20 cellular contexts compared by ENCODE assay signal in genomic region chr18:6983366-6983765, GRCh38.
DNase-seq lines count a peak whose midpoint lies in the region; ATAC-seq, FAIRE-seq and TF ChIP-seq lines count a peak whose summit lies in the region.
"Had no signal": no experiment of that assay in that cellular context is flagged by ENCODE, and none has a peak within 500 bp of the region (broad histone marks: within the 10 kb centered on the region; RNA-seq: fewer than 3 reads in every experiment).

No MANE protein-coding gene starts in this region.

- intact Hi-C loops in esophagus muscularis mucosa (cut with DNase I) (no loop called here), mucosa of descending colon (cut with DNase I, micrococcal nuclease) (no loop called here)

- DNase-seq in esophagus muscularis mucosa (ENCODE audit: extremely low spot score): peak; percentile 47
- DNase-seq in mucosa of descending colon: peak in 1 of 3 donors; percentile 43
- DNase-seq in small intestine: peak; percentile 16
- no peak for DNase-seq in NCI-H1105 (lab: John Stamatoyannopoulos, UW)
- no peak for DNase-seq in HPDE6-E6E7 (ENCODE audit: extremely low spot score)
- DNase-seq: ACHN; BE2C; C1 segment of cervical spinal cord; CD4-positive, CD25-positive, alpha-beta regulatory T cell; CD8-positive, alpha-beta memory T cell; COR-L47; DMS 273 treated with DMSO at 0.1 percent for 48 hours; DMS53; DND-41; EL; H9 had no signal

- FAIRE-seq in small intestine (lab: Jason Lieb, UNC): no peak
- FAIRE-seq: A204.1, GM12878, H1 had no signal

- H3K27me3 ChIP-seq in esophagus muscularis mucosa (no peaks in the 10 kb centered on the region), small intestine (ENCODE audit: control insufficient read depth in 2 of 2, insufficient read depth in 2 of 2, low read length in 2 of 2) (no peaks in the 10 kb centered on the region)
- H3K27me3 ChIP-seq: BE2C had no signal

- no peaks in the 10 kb centered on the region for H3K9me3 ChIP-seq in esophagus muscularis mucosa
- no peaks in the 10 kb centered on the region for H3K9me3 ChIP-seq in mucosa of descending colon
- no peaks in the 10 kb centered on the region for H3K9me3 ChIP-seq in small intestine (ENCODE audit: control insufficient read depth, low read depth)
- H3K9me3 ChIP-seq: BE2C had no signal

- no peaks in the 10 kb centered on the region for H3K4me1 ChIP-seq in esophagus muscularis mucosa
- no peaks in the 10 kb centered on the region for H3K4me1 ChIP-seq in mucosa of descending colon (ENCODE audit: low read depth)
- H3K4me1 ChIP-seq in small intestine (ENCODE audit: control insufficient read depth in 2 of 2, insufficient read depth in 1 of 2, low read depth in 1 of 2, low read length in 1 of 2): no peaks in the 10 kb centered on the region
- H3K4me1 ChIP-seq: BE2C had no signal

- H3K36me3 ChIP-seq in esophagus muscularis mucosa (no peaks in the 10 kb centered on the region), mucosa of descending colon (ENCODE audit: low read depth) (no peaks in the 10 kb centered on the region), small intestine (ENCODE audit: control insufficient read depth in 2 of 2, insufficient read depth in 2 of 2, low read length in 2 of 2) (no peaks in the 10 kb centered on the region)
- H3K36me3 ChIP-seq: BE2C had no signal

- no peak for TF ChIP-seq EP300 in esophagus muscularis mucosa (IDR thresholded peaks at IDR 0.05)

- TF ChIP-seq CTCF in esophagus muscularis mucosa (IDR thresholded peaks at IDR 0.05) (no peak), mucosa of descending colon (IDR thresholded peaks at IDR 0.05) (no peak)

- WGBS in esophagus muscularis mucosa: 76% methylated on average over 7 of the region's 7 CpGs
- 61 to 86% (median 67%) methylated on average over 7 of the region's 7 CpGs for WGBS in small intestine, 3 donors

- H3K27ac ChIP-seq in esophagus muscularis mucosa (replicated peaks in 1 of 4): no peak overlapping the region
- no peak overlapping the region for H3K27ac ChIP-seq in small intestine (ENCODE audit: low read depth in 1 of 2, low read length in 1 of 2)

- ATAC-seq in mucosa of descending colon (peak; percentile 45), esophagus mucosa (no peak)
- ATAC-seq: GM12878 had no signal

- H3K4me3 ChIP-seq in esophagus muscularis mucosa: no peak overlapping the region
- H3K4me3 ChIP-seq in mucosa of descending colon: no peak overlapping the region
- no peak overlapping the region for H3K4me3 ChIP-seq in small intestine (ENCODE audit: low read depth in 1 of 2, low read length in 2 of 2)
- H3K4me3 ChIP-seq: GM12878 had no signal

- no peak for TF ChIP-seq POLR2A in esophagus muscularis mucosa (IDR thresholded peaks at IDR 0.05; ENCODE audit: low read depth)

Comparison
In these comparisons a context has a peak if more than half of its experiments do, and no peak if none do; other contexts are left out.
1. DNase-seq: peak in esophagus muscularis mucosa (single experiment) and small intestine (single experiment); none in NCI-H1105 (single experiment) and HPDE6-E6E7 (single experiment).